In the genomic region with DNA sequence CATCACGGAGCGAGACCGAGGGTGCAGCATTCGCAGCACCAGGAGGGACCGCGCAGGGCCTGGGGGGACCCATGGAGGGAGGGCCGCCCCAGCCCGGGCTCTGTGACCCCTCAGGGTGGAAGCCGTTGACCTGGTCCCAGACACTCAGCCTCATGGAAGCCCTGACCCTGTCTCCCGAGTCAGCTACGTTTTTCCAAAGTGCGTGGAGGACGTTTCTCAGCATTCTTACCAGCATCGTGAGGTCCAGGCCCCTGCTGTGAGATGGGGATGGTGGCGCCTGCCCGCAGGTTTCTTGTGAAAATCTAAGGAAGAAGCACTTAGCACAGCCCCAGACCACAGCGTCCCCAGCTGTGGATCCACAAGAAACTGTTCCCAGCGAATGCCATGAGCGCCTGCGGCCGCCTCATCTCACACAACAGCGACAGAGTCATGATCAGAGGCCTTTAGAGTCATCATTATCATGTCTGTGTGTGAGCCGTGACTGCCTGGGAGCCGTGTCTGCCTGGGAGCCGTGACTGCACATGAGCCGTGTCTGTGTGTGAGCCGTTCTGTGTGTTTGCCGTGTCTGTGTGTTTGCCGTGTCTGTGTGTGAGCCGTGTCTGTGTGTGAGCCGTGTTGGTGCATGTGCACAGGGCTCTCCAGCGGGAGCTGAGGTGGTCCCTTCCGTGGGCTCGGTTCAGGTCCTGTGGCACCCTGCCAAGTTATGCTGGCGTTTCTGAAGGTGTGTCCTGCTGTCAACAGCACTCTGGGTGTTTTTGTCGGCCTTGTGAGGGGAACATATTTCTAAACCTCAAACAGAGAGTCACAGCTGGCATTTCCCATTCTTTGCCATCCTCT, we compare ENCODE assay signal across 19 cellular contexts. TPM values are rescaled to one million over a fixed set of nuclear protein-coding genes. Genes with fewer than 3 reads are reported as not detected.
DNase-seq lines count a peak whose midpoint lies in the region; ATAC-seq and TF ChIP-seq lines count a peak whose summit lies in the region.
"Had no signal": no experiment of that assay in that cellular context is flagged by ENCODE, and none has a peak within 500 bp of the region (broad histone marks: within the 10 kb centered on the region; RNA-seq: fewer than 3 reads in every experiment).

No MANE protein-coding gene starts in this region.

- TF ChIP-seq EP300 in upper lobe of left lung (IDR thresholded peaks at IDR 0.05): no peak

- no peak for TF ChIP-seq POLR2A in upper lobe of left lung (IDR thresholded peaks at IDR 0.05)

- H3K4me1 ChIP-seq in RWPE2 (ENCODE audit: insufficient read depth, poor library complexity, severe bottlenecking): no peaks in the 10 kb centered on the region
- H3K4me1 ChIP-seq in upper lobe of left lung: no peaks in the 10 kb centered on the region
- H3K4me1 ChIP-seq: A549 had no signal

- no peak overlapping the region for H3K27ac ChIP-seq in RWPE2 (ENCODE audit: poor library complexity, severe bottlenecking)
- no peak overlapping the region for H3K27ac ChIP-seq in upper lobe of left lung
- H3K27ac ChIP-seq: A549 had no signal

- H3K36me3 Mint-ChIP-seq in neural crest cell (ENCODE audit: low read depth): peaks cover 19% of the 10 kb centered on the region

- H3K27ac Mint-ChIP-seq in neural crest cell (ENCODE audit: unreplicated experiment): peak overlapping the region; percentile 27
- H3K27ac Mint-ChIP-seq: HFFc6 had no signal

- no peaks in the 10 kb centered on the region for H3K9me3 Mint-ChIP-seq in neural crest cell

- no peaks in the 10 kb centered on the region for H3K4me1 Mint-ChIP-seq in neural crest cell

- DNase-seq in activated T-cell treated with anti-CD3 and anti-CD28 coated beads, Interleukin-2, amount 50 U/mL, for 1 hour: peak; percentile 6
- no peak for DNase-seq in activated T-cell treated with anti-CD3 and anti-CD28 coated beads, Interleukin-2, amount 50 U/mL, for 48 hours
- DNase-seq in RWPE2 (ENCODE audit: low spot score) (peak; percentile 24), neural crest cell (ENCODE audit: low read depth, low spot score) (no peak), upper lobe of left lung (peak; percentile 18 to 46), A172 (ENCODE audit: low spot score) (no peak)
- DNase-seq: C1 segment of cervical spinal cord, DMS 273 treated with DMSO at 0.1 percent for 48 hours, EL, HFFc6, KG1, NCI-H1436, NCI-H2107, NCI-H446 treated with DMSO at 0.1 percent for 48 hours, SHP77, SK-N-SH had no signal

- no peaks in the 10 kb centered on the region for H3K27me3 ChIP-seq in RWPE2 (ENCODE audit: insufficient read depth, poor library complexity, severe bottlenecking)
- H3K27me3 ChIP-seq in upper lobe of left lung: no peaks in the 10 kb centered on the region

- ATAC-seq in RWPE2 (ENCODE audit: low read depth) (no peak), upper lobe of left lung (ENCODE audit: low FRiP score in 2 of 2) (no peak), GM21529 (IDR thresholded peaks at IDR 0.05; ENCODE audit: unreplicated experiment) (no peak), GM21717 (IDR thresholded peaks at IDR 0.05; ENCODE audit: unreplicated experiment) (no peak)
- ATAC-seq: A549 had no signal

- WGBS in upper lobe of left lung, 2 donors: 87 to 92% methylated on average over 26 to 36 of the region's 36 CpGs

- no peak for TF ChIP-seq CTCF in RWPE2 (IDR thresholded peaks at IDR 0.05; ENCODE audit: poor library complexity, severe bottlenecking)
- TF ChIP-seq CTCF in neural crest cell (conservative IDR thresholded peaks at IDR 0.05): no peak
- no peak for TF ChIP-seq CTCF in upper lobe of left lung (IDR thresholded peaks at IDR 0.05)

- peaks cover 3% of the 10 kb centered on the region for H3K36me3 ChIP-seq in RWPE2 (ENCODE audit: low read depth)
- peaks cover 0 to 44% (median 27%) of the 10 kb centered on the region in 4 donors for H3K36me3 ChIP-seq in upper lobe of left lung

- H3K27me3 Mint-ChIP-seq in neural crest cell (ENCODE audit: low read depth): no peaks in the 10 kb centered on the region

- no peak overlapping the region for H3K4me3 Mint-ChIP-seq in neural crest cell
- H3K4me3 Mint-ChIP-seq: HFFc6 had no signal

- H3K9me3 ChIP-seq in RWPE2 (ENCODE audit: severe bottlenecking): no peaks in the 10 kb centered on the region
- no peaks in the 10 kb centered on the region for H3K9me3 ChIP-seq in upper lobe of left lung
- H3K9me3 ChIP-seq: A549, SK-N-SH had no signal

- H3K4me3 ChIP-seq in RWPE2 (ENCODE audit: severe bottlenecking): no peak overlapping the region
- no peak overlapping the region for H3K4me3 ChIP-seq in upper lobe of left lung
- H3K4me3 ChIP-seq: A549 had no signal

RNA-seq across cellular contexts. Expression of a gene that starts 49.2 kb away (rescaled TPM):
- total RNA-seq in neural crest cell (not detected in 2 replicates), upper lobe of left lung (1 to 10 TPM in 1 of 6 donors, under 1 TPM in 3, not detected in 2; 0.49 to 1.1 (median 0.73) TPM)
- total RNA-seq in A172 (2014; rRNA removed; shearing (Covaris generic)): not detected in 2 replicates
- total RNA-seq: HFFc6 had no signal

Comparison
In these comparisons a context has a peak if more than half of its experiments do, and no peak if none do; other contexts are left out.
1. DNase-seq: peak in activated T-cell treated with anti-CD3 and anti-CD28 coated beads, Interleukin-2, amount 50 U/mL, for 1 hour (single experiment), RWPE2 (single experiment) and upper lobe of left lung (2 of 2); none in activated T-cell treated with anti-CD3 and anti-CD28 coated beads, Interleukin-2, amount 50 U/mL, for 48 hours (0 of 2), neural crest cell (single experiment) and A172 (single experiment).